Comparison of ENCODE assay signal across 21 cellular contexts in genomic region chr3:146164506-146164905, GRCh38. TPM values are rescaled to one million over a fixed set of nuclear protein-coding genes. Genes with fewer than 3 reads are reported as not detected.
DNase-seq lines count a peak whose midpoint lies in the region; ATAC-seq and TF ChIP-seq lines count a peak whose summit lies in the region.
"Had no signal": no experiment of that assay in that cellular context is flagged by ENCODE, and none has a peak within 500 bp of the region (broad histone marks: within the 10 kb centered on the region; RNA-seq: fewer than 3 reads in every experiment).

No MANE protein-coding gene starts in this region.

- H3K4me3 ChIP-seq in Panc1 (ENCODE audit: low read depth in 2 of 2, low read length in 2 of 2) (no peak overlapping the region), esophagus muscularis mucosa (no peak overlapping the region), skeletal muscle satellite cell (ENCODE audit: low read length) (peak overlapping the region; percentile 40), A673 (ENCODE audit: low read depth, low read length, poor library complexity, severe bottlenecking) (no peak overlapping the region)

- BruUV-seq in Calu3 (replicated peaks; lab: Mats Ljungman, UMichigan) (no TSS peak), Panc1 (replicated peaks; lab: Mats Ljungman, UMichigan) (no TSS peak), A673 (replicated peaks; lab: Mats Ljungman, UMichigan) (no TSS peak)

- TF ChIP-seq POLR2A in esophagus muscularis mucosa (IDR thresholded peaks at IDR 0.05; ENCODE audit: low read depth) = no peak

- TF ChIP-seq CTCF in Calu3 (IDR thresholded peaks at IDR 0.05; ENCODE audit: unreplicated experiment) = no peak
- no peak for TF ChIP-seq CTCF in Panc1 (IDR thresholded peaks at IDR 0.05)
- no peak for TF ChIP-seq CTCF in esophagus muscularis mucosa (IDR thresholded peaks at IDR 0.05)
- no peak for TF ChIP-seq CTCF in A673 (conservative IDR thresholded peaks at IDR 0.05; ENCODE audit: low read depth, low read length)

- ATAC-seq in Panc1 (no peak), GM21717 (IDR thresholded peaks at IDR 0.05; ENCODE audit: unreplicated experiment) (no peak)

- DNase-seq in Calu3 = no peak
- DNase-seq in Panc1 (ENCODE audit: low read depth, low spot score) = no peak
- DNase-seq in esophagus muscularis mucosa (ENCODE audit: extremely low spot score) = no peak
- no peak for DNase-seq in activated CD4-positive, alpha-beta T cell treated with anti-CD3 and anti-CD28 coated beads, Interleukin-2, amount 50 U/mL, for 48 hours
- no peak for DNase-seq in A673 (ENCODE audit: low spot score)
- no peak for DNase-seq in activated T-cell treated with anti-CD3 and anti-CD28 coated beads, Interleukin-2, amount 50 U/mL, for 24 hours
- DNase-seq: activated CD4-positive, CD25-positive, alpha-beta regulatory T cell treated with anti-CD3 and anti-CD28 coated beads, Interleukin-2, amount 50 U/mL, for 72 hours; activated naive CD4-positive, alpha-beta T cell treated with Interleukin-2 at 50 U/mL for 16 hours; activated T-cell treated with anti-CD3 and anti-CD28 coated beads, Interleukin-2, amount 50 U/mL, for 1 hour; amniotic stem cell; CD4-positive, alpha-beta T cell; DMS 273 treated with DMSO at 0.1 percent for 48 hours; GOT3; mammary epithelial cell; NCI-H1417 treated with DMSO at 0.1 percent for 48 hours; NCI-H510A treated with DMSO at 0.1 percent for 48 hours; nucleus accumbens had no signal

- H3K36me3 ChIP-seq in Panc1 (ENCODE audit: control insufficient read depth, insufficient read depth, low read length) (no peaks in the 10 kb centered on the region), esophagus muscularis mucosa (no peaks in the 10 kb centered on the region), skeletal muscle satellite cell (ENCODE audit: insufficient read depth, low read length) (peaks cover 3% of the 10 kb centered on the region), A673 (ENCODE audit: insufficient read depth, low read length, poor library complexity, severe bottlenecking) (no peaks in the 10 kb centered on the region)

- H3K27ac ChIP-seq in Panc1 (ENCODE audit: low read length) (peak overlapping the region; percentile 99), esophagus muscularis mucosa (replicated peaks in 1 of 4) (peak overlapping the region; percentile 73 to 99 (median 94)), A673 (ENCODE audit: low read depth, low read length, poor library complexity, severe bottlenecking) (no peak overlapping the region)
- H3K27ac ChIP-seq: RWPE1 had no signal

- intact Hi-C loops in Calu3 (cut with micrococcal nuclease; ENCODE audit: unreplicated experiment) (loop anchor here (10.0 kb wide), 2 partner anchors 720 to 980 kb away; no protein-coding TSS in a partner anchor), Panc1 (cut with micrococcal nuclease; ENCODE audit: unreplicated experiment) (loop anchor here (5.0 kb wide), 1 partner anchor 97 kb away; no protein-coding TSS in a partner anchor), esophagus muscularis mucosa (cut with DNase I) (no loop called here), A673 (cut with micrococcal nuclease; ENCODE audit: unreplicated experiment) (no loop called here)

- peak overlapping the region; percentile 87 for H3K27ac Mint-ChIP-seq in Calu3 (ENCODE audit: unreplicated experiment)
- H3K27ac Mint-ChIP-seq in activated T-cell treated with anti-CD3 and anti-CD28 coated beads, Interleukin-2, amount 50 U/mL, for 24 hours = no peak overlapping the region
- H3K27ac Mint-ChIP-seq: CD4-positive, alpha-beta T cell had no signal

- POLR2A ChIA-PET in Panc1 (lab: Charles Lee) (no interaction called here), A673 (lab: Charles Lee; ENCODE audit: low non-redundant PET) (no interaction called here)

- H3K4me2 ChIP-seq in skeletal muscle satellite cell (ENCODE audit: low read length) = peak overlapping the region; percentile 64

- H3K36me3 Mint-ChIP-seq in Calu3 (ENCODE audit: insufficient read depth, unreplicated experiment) = peaks cover 42% of the 10 kb centered on the region
- H3K36me3 Mint-ChIP-seq in activated T-cell treated with anti-CD3 and anti-CD28 coated beads, Interleukin-2, amount 50 U/mL, for 24 hours (ENCODE audit: low read depth) = no peaks in the 10 kb centered on the region

- H3K4me3 Mint-ChIP-seq in Calu3 (ENCODE audit: low read depth, unreplicated experiment) = peak overlapping the region; percentile 36
- no peak overlapping the region for H3K4me3 Mint-ChIP-seq in activated T-cell treated with anti-CD3 and anti-CD28 coated beads, Interleukin-2, amount 50 U/mL, for 24 hours
- H3K4me3 Mint-ChIP-seq: CD4-positive, alpha-beta T cell; central memory CD8-positive, alpha-beta T cell had no signal

- H3K9ac ChIP-seq in skeletal muscle satellite cell (ENCODE audit: low read depth, low read length) = peak overlapping the region; percentile 74

- peaks cover 51% of the 10 kb centered on the region for H3K4me1 ChIP-seq in Panc1 (ENCODE audit: control insufficient read depth, insufficient read depth, low read length)
- H3K4me1 ChIP-seq in esophagus muscularis mucosa = peaks cover 14 to 56% (median 54%) of the 10 kb centered on the region in 4 donors
- H3K4me1 ChIP-seq in skeletal muscle satellite cell (ENCODE audit: control insufficient read depth, insufficient read depth, low read length) = peaks cover 56% of the 10 kb centered on the region
- H3K4me1 ChIP-seq in A673 (ENCODE audit: insufficient read depth, low read length, poor library complexity, severe bottlenecking) = peaks cover 16% of the 10 kb centered on the region

- TF ChIP-seq EP300 in esophagus muscularis mucosa (IDR thresholded peaks at IDR 0.05) = no peak

- CTCF ChIA-PET in Calu3 (lab: Charles Lee) (interaction anchor here (0.9 to 1.0 kb wide), 2 partner anchors 23 to 388 kb away, joined by 3 read pairs; no protein-coding TSS in a partner anchor), Panc1 (lab: Charles Lee) (no interaction called here), A673 (lab: Charles Lee) (no interaction called here)

- H3K9me3 ChIP-seq in Panc1 (ENCODE audit: control insufficient read depth, insufficient read depth, low read depth, low read length) (no peaks in the 10 kb centered on the region), esophagus muscularis mucosa (no peaks in the 10 kb centered on the region), skeletal muscle satellite cell (replicated peaks; ENCODE audit: low read length) (no peaks in the 10 kb centered on the region), A673 (ENCODE audit: low read depth, low read length, poor library complexity, severe bottlenecking) (no peaks in the 10 kb centered on the region)

- H3K27me3 ChIP-seq in Panc1 (ENCODE audit: control insufficient read depth, insufficient read depth, low read length) = no peaks in the 10 kb centered on the region
- no peaks in the 10 kb centered on the region for H3K27me3 ChIP-seq in esophagus muscularis mucosa
- H3K27me3 ChIP-seq in skeletal muscle satellite cell (ENCODE audit: control insufficient read depth, insufficient read depth, low read length) = no peaks in the 10 kb centered on the region
- H3K27me3 ChIP-seq in A673 (replicated peaks; ENCODE audit: insufficient read depth, low read depth, low read length, poor library complexity) = no peaks in the 10 kb centered on the region

- peaks cover 34% of the 10 kb centered on the region for H3K4me1 Mint-ChIP-seq in Calu3 (ENCODE audit: low read depth, unreplicated experiment)
- peaks cover 18% of the 10 kb centered on the region for H3K4me1 Mint-ChIP-seq in activated T-cell treated with anti-CD3 and anti-CD28 coated beads, Interleukin-2, amount 50 U/mL, for 24 hours (ENCODE audit: low read depth)
- H3K4me1 Mint-ChIP-seq: central memory CD8-positive, alpha-beta T cell had no signal

- in situ Hi-C loops in Panc1 (cut with HindIII; ENCODE audit: low pct_unique_long_range_greater_than_20kb, low sequenced_read_pairs) = no loop called here

- no peaks in the 10 kb centered on the region for H3K27me3 Mint-ChIP-seq in Calu3 (ENCODE audit: unreplicated experiment)
- H3K27me3 Mint-ChIP-seq in activated T-cell treated with anti-CD3 and anti-CD28 coated beads, Interleukin-2, amount 50 U/mL, for 24 hours = peaks cover 36% of the 10 kb centered on the region

- H3K9me3 Mint-ChIP-seq in Calu3 (ENCODE audit: low read depth, unreplicated experiment) = no peaks in the 10 kb centered on the region
- H3K9me3 Mint-ChIP-seq in activated T-cell treated with anti-CD3 and anti-CD28 coated beads, Interleukin-2, amount 50 U/mL, for 24 hours = no peaks in the 10 kb centered on the region
- H3K9me3 Mint-ChIP-seq: CD4-positive, alpha-beta T cell; central memory CD8-positive, alpha-beta T cell had no signal

RNA-seq across cellular contexts. Expression of gene PLOD2, which starts 3.5 kb away (rescaled TPM):
- 84.0 and 123 TPM in 2 replicates for total RNA-seq in Calu3 (2022)
- total RNA-seq in Panc1 (2021; ENCODE audit: unreplicated experiment) = 158 TPM
- 81.1 TPM for polyA plus RNA-seq in Panc1 (2012; ENCODE audit: insufficient read length)
- 10 to 100 TPM; 48.2 to 84.7 (median 54.9) TPM for total RNA-seq in esophagus muscularis mucosa
- 367 and 428 TPM in 2 replicates for total RNA-seq in skeletal muscle satellite cell (2012; rRNA removed)
- total RNA-seq in A673 (2021) = 34.6 and 35.2 TPM in 2 replicates
- total RNA-seq: CD4-positive, alpha-beta T cell had no signal

Comparison
In these comparisons a context has a peak if more than half of its experiments do, and no peak if none do; other contexts are left out.
1. intact Hi-C loops: an anchor here in Calu3 (10.0 kb wide) and Panc1 (5.0 kb wide); none called in esophagus muscularis mucosa and A673.